ENCODE assay signal across 8 cellular contexts in genomic region chr19:50701367-50701985, GRCh38. TPM values are rescaled to one million over a fixed set of nuclear protein-coding genes. Genes with fewer than 3 reads are reported as not detected.
"Had no signal": no experiment of that assay in that cellular context is flagged by ENCODE, and none has a peak within 500 bp of the region (broad histone marks: within the 10 kb centered on the region; RNA-seq: fewer than 3 reads in every experiment).

No MANE protein-coding gene starts in this region.

- H3K9me3 ChIP-seq: HAP-1 had no signal

- DNase-seq: GM23248, GOT3, H7, HFFc6, KG1 had no signal

- H3K27ac ChIP-seq: GM23248, HL-60 had no signal

- H3K4me3 ChIP-seq: GM23248, HAP-1 had no signal

- H3K36me3 ChIP-seq: HAP-1 had no signal

- H3K9ac ChIP-seq: GM23248 had no signal

- H3K4me1 ChIP-seq: HAP-1 had no signal

RNA-seq across cellular contexts. Expression of gene SHANK1, which starts 18.1 kb away (rescaled TPM):
- total RNA-seq: HepG2 had no signal

RNA-seq across cellular contexts. Expression of gene CLEC11A, which starts 21.7 kb away (rescaled TPM):
- total RNA-seq: HepG2 had no signal

RNA-seq across cellular contexts. Expression of gene C19orf81, which starts 52.2 kb away (rescaled TPM):
- total RNA-seq: GM23248, HepG2 had no signal
